ENCODE assay signal across 14 cellular contexts in genomic region chr12:62482769-62483168, GRCh38. TPM values are rescaled to one million over a fixed set of nuclear protein-coding genes. Genes with fewer than 3 reads are reported as not detected.
DNase-seq lines count a peak whose midpoint lies in the region; ATAC-seq and TF ChIP-seq lines count a peak whose summit lies in the region.
"Had no signal": no experiment of that assay in that cellular context is flagged by ENCODE, and none has a peak within 500 bp of the region (broad histone marks: within the 10 kb centered on the region; RNA-seq: fewer than 3 reads in every experiment).

No MANE protein-coding gene starts in this region.

- H3K27me3 Mint-ChIP-seq in WTC11 (ENCODE audit: low read depth), result no peaks in the 10 kb centered on the region
- no peaks in the 10 kb centered on the region for H3K27me3 Mint-ChIP-seq in nephron progenitor cell (ENCODE audit: low read depth, poor library complexity)

- TF ChIP-seq CTCF in WTC11 (IDR thresholded peaks at IDR 0.05) (no peak), parathyroid adenoma (IDR thresholded peaks at IDR 0.05) (no peak), nephron progenitor cell (IDR thresholded peaks at IDR 0.05) (no peak)

- no peak for ATAC-seq in WTC11
- ATAC-seq: A549; CD8-positive, alpha-beta T cell; GM12878 had no signal

- CTCF ChIA-PET in WTC11 (lab: Charles Lee), result no interaction called here

- H3K4me3 ChIP-seq in parathyroid adenoma (ENCODE audit: low read depth, low read length), result no peak overlapping the region
- H3K4me3 ChIP-seq: A549, GM12878, GM23248 had no signal

- H3K27ac Mint-ChIP-seq in WTC11 (no peak overlapping the region), nephron progenitor cell (no peak overlapping the region)
- H3K27ac Mint-ChIP-seq: CD8-positive, alpha-beta T cell had no signal

- H3K36me3 ChIP-seq in parathyroid adenoma (ENCODE audit: control insufficient read depth, insufficient read depth, low read length), result no peaks in the 10 kb centered on the region

- DNase-seq in WTC11 (ENCODE audit: low spot score), result no peak
- DNase-seq in AML-193 (lab: John Stamatoyannopoulos, UW), result no peak
- DNase-seq in nephron progenitor cell, result no peak
- no peak for DNase-seq in activated T-cell treated with anti-CD3 and anti-CD28 coated beads, Interleukin-2, amount 50 U/mL, for 1 hour
- DNase-seq: Caco-2; CD8-positive, alpha-beta T cell; GM23248; H7; IMR-90 had no signal

- H3K9ac ChIP-seq in parathyroid adenoma, result no peak overlapping the region
- H3K9ac ChIP-seq: GM23248 had no signal

- H3K27ac ChIP-seq in cingulate gyrus (ENCODE audit: low read depth, low read length) (peak overlapping the region; percentile 43), parathyroid adenoma (peak overlapping the region; percentile 78)
- H3K27ac ChIP-seq: A549, GM23248 had no signal

- H3K4me2 ChIP-seq in parathyroid adenoma (ENCODE audit: low read length), result no peak overlapping the region
- H3K4me2 ChIP-seq: A549 had no signal

- H3K9me3 Mint-ChIP-seq in WTC11, result 0 out of 2 replicates have a peak, but pooled peaks cover 3% of the 10 kb centered on the region
- H3K9me3 Mint-ChIP-seq in nephron progenitor cell, result peaks cover 3% of the 10 kb centered on the region
- H3K9me3 Mint-ChIP-seq: CD8-positive, alpha-beta T cell had no signal

- no peaks in the 10 kb centered on the region for H3K27me3 ChIP-seq in parathyroid adenoma (ENCODE audit: control insufficient read depth, insufficient read depth, low read length)

- no peaks in the 10 kb centered on the region for H3K9me3 ChIP-seq in parathyroid adenoma (ENCODE audit: control insufficient read depth, low read length)
- H3K9me3 ChIP-seq: A549, Caco-2 had no signal

- peaks cover 5% of the 10 kb centered on the region; the same call in 1 of the 2 replicates for H3K36me3 Mint-ChIP-seq in WTC11
- peaks cover 32% of the 10 kb centered on the region for H3K36me3 Mint-ChIP-seq in nephron progenitor cell (ENCODE audit: low read depth)

- H3K79me2 ChIP-seq in parathyroid adenoma, result peaks cover 11% of the 10 kb centered on the region

- POLR2A ChIA-PET in WTC11 (lab: Charles Lee), result no interaction called here

- H3K4me1 Mint-ChIP-seq in WTC11 (no peaks in the 10 kb centered on the region), nephron progenitor cell (peaks cover 14% of the 10 kb centered on the region)
- H3K4me1 Mint-ChIP-seq: CD14-positive monocyte had no signal

- H3K4me3 Mint-ChIP-seq in WTC11 (no peak overlapping the region), nephron progenitor cell (no peak overlapping the region)
- H3K4me3 Mint-ChIP-seq: CD14-positive monocyte; CD8-positive, alpha-beta T cell had no signal

- H2AFZ ChIP-seq in parathyroid adenoma, result no peak overlapping the region
- H2AFZ ChIP-seq: GM23248 had no signal

- H3K4me1 ChIP-seq in parathyroid adenoma, result peaks cover 7% of the 10 kb centered on the region
- H3K4me1 ChIP-seq: A549, Caco-2 had no signal

TF ChIP-seq in WTC11, 78 proteins besides CTCF, POLR2A, EP300 and RAD21:
- TF ChIP-seq ZNF121 (CRISPR knock-in tag; IDR thresholded peaks at IDR 0.05) (peak; percentile 60; the same call in 1 of the 2 replicates), ZNF416 (CRISPR knock-in tag; IDR thresholded peaks at IDR 0.05) (no peak)
- TF ChIP-seq, protein P1, sequence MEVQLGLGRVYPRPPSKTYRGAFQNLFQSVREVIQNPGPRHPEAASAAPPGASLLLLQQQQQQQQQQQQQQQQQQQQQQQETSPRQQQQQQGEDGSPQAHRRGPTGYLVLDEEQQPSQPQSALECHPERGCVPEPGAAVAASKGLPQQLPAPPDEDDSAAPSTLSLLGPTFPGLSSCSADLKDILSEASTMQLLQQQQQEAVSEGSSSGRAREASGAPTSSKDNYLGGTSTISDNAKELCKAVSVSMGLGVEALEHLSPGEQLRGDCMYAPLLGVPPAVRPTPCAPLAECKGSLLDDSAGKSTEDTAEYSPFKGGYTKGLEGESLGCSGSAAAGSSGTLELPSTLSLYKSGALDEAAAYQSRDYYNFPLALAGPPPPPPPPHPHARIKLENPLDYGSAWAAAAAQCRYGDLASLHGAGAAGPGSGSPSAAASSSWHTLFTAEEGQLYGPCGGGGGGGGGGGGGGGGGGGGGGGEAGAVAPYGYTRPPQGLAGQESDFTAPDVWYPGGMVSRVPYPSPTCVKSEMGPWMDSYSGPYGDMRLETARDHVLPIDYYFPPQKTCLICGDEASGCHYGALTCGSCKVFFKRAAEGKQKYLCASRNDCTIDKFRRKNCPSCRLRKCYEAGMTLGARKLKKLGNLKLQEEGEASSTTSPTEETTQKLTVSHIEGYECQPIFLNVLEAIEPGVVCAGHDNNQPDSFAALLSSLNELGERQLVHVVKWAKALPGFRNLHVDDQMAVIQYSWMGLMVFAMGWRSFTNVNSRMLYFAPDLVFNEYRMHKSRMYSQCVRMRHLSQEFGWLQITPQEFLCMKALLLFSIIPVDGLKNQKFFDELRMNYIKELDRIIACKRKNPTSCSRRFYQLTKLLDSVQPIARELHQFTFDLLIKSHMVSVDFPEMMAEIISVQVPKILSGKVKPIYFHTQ (CRISPR knock-in tag; IDR thresholded peaks at IDR 0.05), result no peak

RNA-seq across cellular contexts. Expression of gene MON2, which starts 16.1 kb away (rescaled TPM):
- 25.8 to 30.9 TPM (median 30.8 TPM) in 3 replicates for total RNA-seq in WTC11 (2021)
